Comparison of ENCODE assay signal across 8 cellular contexts in genomic region chr15:40357723-40358491, GRCh38. TPM values are rescaled to one million over a fixed set of nuclear protein-coding genes. Genes with fewer than 3 reads are reported as not detected.
DNase-seq lines count a peak whose midpoint lies in the region; ATAC-seq, FAIRE-seq and TF ChIP-seq lines count a peak whose summit lies in the region.

TSS of gene DISP2 (plus strand) at chr15:40358219. CDS start at chr15:40358322, 103 bp downstream.

- H3K4me2 ChIP-seq in OCI-LY1 (ENCODE audit: low read length) = peak within 1 kb of the TSS; percentile 98

- H4K20me1 ChIP-seq in OCI-LY1 (ENCODE audit: insufficient read depth, low read length) = no peaks in the 10 kb centered on the region

- ATAC-seq in GM21381 (IDR thresholded peaks at IDR 0.05; ENCODE audit: unreplicated experiment) = peak; percentile 85

- H3K4me1 ChIP-seq in CD8-positive, alpha-beta memory T cell (ENCODE audit: insufficient read depth, low read length) = peaks cover 11% of the 10 kb centered on the region
- H3K4me1 ChIP-seq in OCI-LY1 (ENCODE audit: insufficient read depth, low read length, severe bottlenecking) = peaks cover 13% of the 10 kb centered on the region

- H3K27ac ChIP-seq in CD8-positive, alpha-beta memory T cell (ENCODE audit: low read depth, low read length) = no peak within 1 kb of the TSS
- H3K27ac ChIP-seq in OCI-LY1 (ENCODE audit: low read depth, low read length, poor library complexity, severe bottlenecking) = no peak within 1 kb of the TSS

- peaks cover 0 to 5% (median 5%) of the 10 kb centered on the region in 3 donors for H3K36me3 Mint-ChIP-seq in CD8-positive, alpha-beta memory T cell
- H3K36me3 Mint-ChIP-seq in endothelial cell (ENCODE audit: low read depth, unreplicated experiment) (no peaks in the 10 kb centered on the region), mesothelial cell of epicardium (no peaks in the 10 kb centered on the region)

- peak; percentile 87 to 92 (median 88) for DNase-seq in CD8-positive, alpha-beta memory T cell
- peak; percentile 96 for DNase-seq in HTR-8/SVneo (ENCODE audit: insufficient read length, low spot score)
- DNase-seq in activated CD8-positive, alpha-beta memory T cell treated with anti-CD3 and anti-CD28 coated beads, Interleukin-2, amount 50 U/mL, for 48 hours = peak; percentile 96
- peak; percentile 94 for DNase-seq in endothelial cell (ENCODE audit: low spot score)
- DNase-seq in mesothelial cell of epicardium (ENCODE audit: low spot score in 2 of 2, unreplicated experiment in 2 of 2) = peak; percentile 92 to 96
- peak; percentile 78 for DNase-seq in stimulated activated CD8-positive, alpha-beta memory T cell treated with anti-CD3 and anti-CD28 coated beads, Interleukin-15, amount 100 ng/mL, for 24 hours (ENCODE audit: low read depth)

- H3K79me2 ChIP-seq in OCI-LY1 (ENCODE audit: insufficient read depth, low read length) = no peaks in the 10 kb centered on the region

- H3K9ac ChIP-seq in OCI-LY1 (ENCODE audit: low read length) = peak within 1 kb of the TSS; percentile 55; the same call in 1 of the 2 replicates

- 0 out of 2 replicates have a peak within 1 kb of the TSS, but pooled peaks have one; percentile 1 for H2AFZ ChIP-seq in OCI-LY1 (ENCODE audit: low read length)

- H3K27ac Mint-ChIP-seq in CD8-positive, alpha-beta memory T cell = peak within 1 kb of the TSS in 4 of 8 donors; percentile 24 to 56 (median 44)
- H3K27ac Mint-ChIP-seq in endothelial cell (ENCODE audit: unreplicated experiment) = peak within 1 kb of the TSS; percentile 9
- no peak within 1 kb of the TSS for H3K27ac Mint-ChIP-seq in mesothelial cell of epicardium

- peaks cover 13 to 20% (median 18%) of the 10 kb centered on the region in 3 donors for H3K4me1 Mint-ChIP-seq in CD8-positive, alpha-beta memory T cell
- peaks cover 8% of the 10 kb centered on the region for H3K4me1 Mint-ChIP-seq in endothelial cell (ENCODE audit: unreplicated experiment)
- H3K4me1 Mint-ChIP-seq in mesothelial cell of epicardium = peaks cover 12% of the 10 kb centered on the region

- no peaks in the 10 kb centered on the region for H3K9me2 ChIP-seq in OCI-LY1 (ENCODE audit: low read depth, low read length)

- H3K9me3 Mint-ChIP-seq in CD8-positive, alpha-beta memory T cell = no peaks in the 10 kb centered on the region
- H3K9me3 Mint-ChIP-seq in endothelial cell (ENCODE audit: unreplicated experiment) = no peaks in the 10 kb centered on the region
- no peaks in the 10 kb centered on the region for H3K9me3 Mint-ChIP-seq in mesothelial cell of epicardium

- H3K27me3 Mint-ChIP-seq in CD8-positive, alpha-beta memory T cell = peaks cover 5 to 6% of the 10 kb centered on the region in 2 donors
- H3K27me3 Mint-ChIP-seq in endothelial cell (ENCODE audit: unreplicated experiment) (peaks cover 17% of the 10 kb centered on the region), mesothelial cell of epicardium (ENCODE audit: low read depth) (peaks cover 60% of the 10 kb centered on the region)

- CTCF ChIA-PET in CD8-positive, alpha-beta memory T cell (lab: Charles Lee) = interaction anchor here (1.0 to 4.3 kb wide), 6 partner anchors 9 to 83 kb away, joined by 3 to 24 read pairs (median 5); no protein-coding TSS in a partner anchor

- H3K4me3 ChIP-seq in CD8-positive, alpha-beta memory T cell (ENCODE audit: low read length) = peak within 1 kb of the TSS; percentile 81
- peak within 1 kb of the TSS; percentile 66 for H3K4me3 ChIP-seq in OCI-LY1 (ENCODE audit: low read depth, low read length, poor library complexity, severe bottlenecking)

- no peaks in the 10 kb centered on the region for H3F3A ChIP-seq in OCI-LY1 (ENCODE audit: insufficient read depth, low read length)

- FAIRE-seq in HTR-8/SVneo (lab: Jason Lieb, UNC) = peak; percentile 46

- no peaks in the 10 kb centered on the region for H3K27me3 ChIP-seq in CD8-positive, alpha-beta memory T cell (ENCODE audit: insufficient read depth, low read length, poor library complexity, severe bottlenecking)
- no peaks in the 10 kb centered on the region for H3K27me3 ChIP-seq in OCI-LY1 (ENCODE audit: insufficient read depth, low read length)

- peak within 1 kb of the TSS; percentile 80 to 91 (median 83) for H3K4me3 Mint-ChIP-seq in CD8-positive, alpha-beta memory T cell
- peak within 1 kb of the TSS; percentile 78 for H3K4me3 Mint-ChIP-seq in endothelial cell (ENCODE audit: unreplicated experiment)
- H3K4me3 Mint-ChIP-seq in mesothelial cell of epicardium = peak within 1 kb of the TSS; percentile 69

- no peaks in the 10 kb centered on the region for H3K36me3 ChIP-seq in CD8-positive, alpha-beta memory T cell (ENCODE audit: insufficient read depth, low read length)
- H3K36me3 ChIP-seq in OCI-LY1 (ENCODE audit: insufficient read depth, low read length) = no peaks in the 10 kb centered on the region

- POLR2A ChIA-PET in CD8-positive, alpha-beta memory T cell (lab: Charles Lee) = no interaction called here

- H3K9me3 ChIP-seq in CD8-positive, alpha-beta memory T cell (ENCODE audit: low read length) = no peaks in the 10 kb centered on the region
- no peaks in the 10 kb centered on the region for H3K9me3 ChIP-seq in OCI-LY1 (ENCODE audit: low read length)

- TF ChIP-seq CTCF in OCI-LY1 (IDR thresholded peaks at IDR 0.05; ENCODE audit: low read length) (no peak), endothelial cell (IDR thresholded peaks at IDR 0.05; ENCODE audit: unreplicated experiment) (no peak), mesothelial cell of epicardium (IDR thresholded peaks at IDR 0.05; ENCODE audit: unreplicated experiment) (no peak)

RNA-seq across cellular contexts. Expression of gene DISP2, which starts in this region (rescaled TPM):
- total RNA-seq in CD8-positive, alpha-beta memory T cell = 1 to 10 TPM in 1 of 2 experiments, under 1 TPM in 1; 0.18 to 1.1 TPM
- 1.1 TPM for polyA plus RNA-seq in CD8-positive, alpha-beta memory T cell
- total RNA-seq in endothelial cell (ENCODE audit: unreplicated experiment) = 3.6 TPM
- 0.57 to 0.76 TPM (median 0.64 TPM) in 3 replicates for total RNA-seq in mesothelial cell of epicardium

Comparison
In these comparisons a context has a peak if more than half of its experiments do, and no peak if none do; other contexts are left out.
1. Peak in DNase-seq in mesothelial cell of epicardium; RNA of the gene not detected or under 1 TPM.